ENCODE assay signal across 8 cellular contexts in genomic region chr1:23619299-23620188, GRCh38.
A peak's percentile ranks its signal among the peaks of the same experiment; 100 is the strongest.
DNase-seq lines count a peak whose midpoint lies in the region; ATAC-seq, FAIRE-seq and TF ChIP-seq lines count a peak whose summit lies in the region.

No MANE protein-coding gene starts in this region.

- FAIRE-seq in A549 (lab: Jason Lieb, UNC), result no peak

- peaks cover 55% of the 10 kb centered on the region for H3K4me1 Mint-ChIP-seq in T-helper 1 cell treated with Interleukin-12 subunit alpha and Interleukin-12 subunit beta and Interleukin-4 antibody, amounts not matched to agents 30 μg/mL and 1 μg/mL, for 36 hours (ENCODE audit: low read depth)

- H3K4me3 Mint-ChIP-seq in T-helper 1 cell treated with Interleukin-12 subunit alpha and Interleukin-12 subunit beta and Interleukin-4 antibody, amounts not matched to agents 30 μg/mL and 1 μg/mL, for 36 hours, result peak overlapping the region; percentile 51

- H3K4me2 ChIP-seq in A549, result peak overlapping the region; percentile 66

- intact Hi-C loops in body of pancreas (cut with DNase I), result no loop called here

- H3K27me3 ChIP-seq in body of pancreas, result no peaks in the 10 kb centered on the region
- no peaks in the 10 kb centered on the region for H3K27me3 ChIP-seq in lung (ENCODE audit: control insufficient read depth, insufficient read depth)

- 71% methylated on average over 18 of the region's 58 CpGs for WGBS in A549 (ENCODE audit: missing lambda C conversion rate)
- 4 to 27% methylated on average over 11 to 58 of the region's 58 CpGs for WGBS in body of pancreas, 2 donors
- WGBS in lung, 2 donors, result 8 to 19% methylated on average over 21 to 58 of the region's 58 CpGs

- H3K9me3 Mint-ChIP-seq in T-helper 1 cell treated with Interleukin-12 subunit alpha and Interleukin-12 subunit beta and Interleukin-4 antibody, amounts not matched to agents 30 μg/mL and 1 μg/mL, for 36 hours, result no peaks in the 10 kb centered on the region

- POLR2A ChIA-PET in A549 (lab: Yijun Ruan, JAX), result no interaction called here

- peaks cover 4% of the 10 kb centered on the region for H3K36me3 Mint-ChIP-seq in T-helper 1 cell treated with Interleukin-12 subunit alpha and Interleukin-12 subunit beta and Interleukin-4 antibody, amounts not matched to agents 30 μg/mL and 1 μg/mL, for 36 hours (ENCODE audit: low read depth)

- H3K4me1 ChIP-seq in A549 (no peaks in the 10 kb centered on the region), body of pancreas (peaks cover 7% of the 10 kb centered on the region), lung (ENCODE audit: control insufficient read depth in 2 of 2, insufficient read depth in 2 of 2, low read length in 2 of 2) (peaks cover 0 to 10% of the 10 kb centered on the region in 2 donors)

- H3K27ac ChIP-seq in A549, result peak overlapping the region in 1 of 2 experiments; percentile 78; a peak in 3 of 6 replicates
- H3K27ac ChIP-seq in body of pancreas, result peak overlapping the region in 2 of 4 donors; percentile 5 to 46
- H3K27ac ChIP-seq in lung (ENCODE audit: low read depth in 1 of 2, low read length in 1 of 2), result peak overlapping the region in 1 of 2 donors; percentile 22

- H3K9me3 ChIP-seq in A549 (no peaks in the 10 kb centered on the region), body of pancreas (no peaks in the 10 kb centered on the region), lung (ENCODE audit: control insufficient read depth in 2 of 2, insufficient read depth in 1 of 2, low read length in 1 of 2) (peaks cover 0 to 4% of the 10 kb centered on the region in 2 donors)

- TF ChIP-seq EP300 in A549 (IDR thresholded peaks at IDR 0.05), result no peak

- TF ChIP-seq CTCF in A549 (IDR thresholded peaks at IDR 0.05) (no peak), body of pancreas (IDR thresholded peaks at IDR 0.05) (peak in 1 of 7 experiments; percentile 0), lung (IDR thresholded peaks at IDR 0.05; ENCODE audit: control extremely low read depth, extremely low read depth) (no peak)

- H3K4me3 ChIP-seq in A549 (peak overlapping the region; percentile 33), body of pancreas (no peak overlapping the region), lung (peak overlapping the region; percentile 7)

- no peak for TF ChIP-seq RAD21 in A549 (conservative IDR thresholded peaks at IDR 0.05 in 1 of 2, IDR thresholded peaks at IDR 0.05 in 1 of 2)

- no peak for DNase-seq in A549 (ENCODE audit: low read depth in 1 of 2, low spot score in 1 of 2)
- DNase-seq in KBM-7, result peak; percentile 24
- DNase-seq in body of pancreas, result peak; percentile 62 to 75 (median 70)
- no peak for DNase-seq in lung (ENCODE audit: low spot score)
- DNase-seq in stimulated activated CD8-positive, alpha-beta memory T cell treated with anti-CD3 and anti-CD28 coated beads, Interleukin-4, amount 100 ng/mL, for 1 hour (ENCODE audit: low read depth in 2 of 2, low spot score in 1 of 2), result peak; percentile 50 to 68

- CTCF ChIA-PET in A549 (lab: Yijun Ruan, JAX), result interaction anchor here (1.0 to 1.5 kb wide), 4 partner anchors 16 to 75 kb away, joined by 3 to 10 read pairs (median 4); no protein-coding TSS in a partner anchor

- ATAC-seq in A549 (0 out of 6 replicates have a peak, but pooled peaks of 1 of the 2 experiments have one; percentile 41), GM19395 (IDR thresholded peaks at IDR 0.05; ENCODE audit: unreplicated experiment) (peak; percentile 73), body of pancreas (peak; percentile 88), lung (ENCODE audit: insufficient read depth, low FRiP score) (peak; percentile 74), GM18858 (IDR thresholded peaks at IDR 0.05; ENCODE audit: unreplicated experiment) (no peak)

- peak overlapping the region; percentile 69 for H3K27ac Mint-ChIP-seq in T-helper 1 cell treated with Interleukin-12 subunit alpha and Interleukin-12 subunit beta and Interleukin-4 antibody, amounts not matched to agents 30 μg/mL and 1 μg/mL, for 36 hours

- in situ Hi-C loops in KBM-7 (cut with MboI; ENCODE audit: low pct_unique_long_range_greater_than_20kb, low sequenced_read_pairs), result no loop called here

- H3K36me3 ChIP-seq in body of pancreas (replicated peaks in 1 of 2; ENCODE audit: insufficient read depth in 1 of 2, low read depth in 2 of 2), result no peaks in the 10 kb centered on the region
- no peaks in the 10 kb centered on the region for H3K36me3 ChIP-seq in lung (ENCODE audit: control insufficient read depth in 2 of 2, insufficient read depth in 2 of 2, low read length in 2 of 2)

- TF ChIP-seq POLR2A in A549 (IDR thresholded peaks at IDR 0.05; ENCODE audit: low read length), result no peak
- peak; percentile 44 to 61 (median 54) for TF ChIP-seq POLR2A in body of pancreas (IDR thresholded peaks at IDR 0.05)

- H3K27me3 Mint-ChIP-seq in T-helper 1 cell treated with Interleukin-12 subunit alpha and Interleukin-12 subunit beta and Interleukin-4 antibody, amounts not matched to agents 30 μg/mL and 1 μg/mL, for 36 hours (ENCODE audit: low read depth), result peaks cover 10% of the 10 kb centered on the region

TF ChIP-seq in A549, 52 proteins besides CTCF, POLR2A, EP300 and RAD21:
- no peak for TF ChIP-seq JUN (IDR thresholded peaks at IDR 0.05)

Comparison
In these comparisons a context has a peak if more than half of its experiments do, and no peak if none do; other contexts are left out.
1. DNase-seq: peak in KBM-7 (single experiment), body of pancreas (4 of 4) and stimulated activated CD8-positive, alpha-beta memory T cell treated with anti-CD3 and anti-CD28 coated beads, Interleukin-4, amount 100 ng/mL, for 1 hour (2 of 2); none in A549 (0 of 2) and lung (single experiment).
2. H3K4me3 ChIP-seq: peak in A549 (single experiment) and lung (single experiment); none in body of pancreas (0 of 2).